ENCODE assay signal across 1 cellular context in genomic region chr7:78912781-78913180, GRCh38.
TF ChIP-seq lines count a peak whose summit lies in the region.

No MANE protein-coding gene starts in this region.

TF ChIP-seq in GM23338, 12 proteins besides CTCF, POLR2A, EP300 and RAD21 (continued from another document):
- no peak for TF ChIP-seq ZNF462 (CRISPR knock-in tag; IDR thresholded peaks at IDR 0.05)
